ENCODE assay signal across 8 cellular contexts in the genomic region with DNA sequence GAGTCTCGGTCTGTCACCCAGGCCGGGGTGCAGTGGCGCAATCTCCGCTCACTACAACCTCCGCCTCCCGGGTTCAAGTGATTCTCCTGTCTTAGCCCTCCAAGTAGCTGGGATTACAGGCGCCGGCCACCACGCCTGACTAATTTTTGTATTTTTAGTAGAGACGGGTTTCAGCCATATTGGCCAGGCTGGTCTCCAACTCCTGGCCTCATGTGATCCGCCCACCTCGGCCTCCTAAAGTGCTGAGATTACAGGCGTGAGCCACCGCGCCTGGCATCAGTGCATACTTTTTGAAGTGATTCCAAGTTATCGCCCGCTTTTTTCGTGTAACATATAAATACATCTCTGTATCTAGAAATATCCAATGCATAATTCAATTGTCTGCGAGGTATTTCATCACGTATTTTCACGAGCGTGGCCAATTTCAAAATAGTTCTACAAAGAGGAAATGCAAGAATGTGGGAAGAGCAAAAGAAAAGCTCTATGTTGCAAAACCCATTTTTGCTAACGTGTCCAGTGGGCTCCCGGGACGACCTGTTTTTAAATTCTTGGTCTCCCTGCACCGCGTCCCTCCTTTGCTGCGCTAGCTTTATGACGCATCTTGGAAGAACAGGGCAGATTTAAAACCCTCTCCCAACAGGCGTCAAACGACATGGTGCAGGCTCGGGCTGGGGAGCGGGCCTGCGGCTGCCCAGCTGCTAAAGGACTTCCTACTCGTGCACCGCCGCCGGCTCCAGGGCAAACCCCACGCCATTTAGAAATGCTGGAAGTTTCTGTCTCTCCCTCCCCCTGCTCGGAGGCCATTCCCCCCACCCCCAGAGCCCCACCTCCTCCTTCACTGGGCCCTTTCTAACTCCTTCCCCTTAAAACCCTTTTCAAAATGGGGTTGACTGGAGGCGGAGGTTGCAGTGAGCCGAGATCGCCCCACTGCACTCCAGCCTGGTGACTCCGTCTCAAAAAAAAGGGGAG. TPM values are rescaled to one million over a fixed set of nuclear protein-coding genes. Genes with fewer than 3 reads are reported as not detected.
DNase-seq lines count a peak whose midpoint lies in the region; ATAC-seq and TF ChIP-seq lines count a peak whose summit lies in the region.

No MANE protein-coding gene starts in this region.

- H3K27me3 ChIP-seq in KMS-11 (ENCODE audit: insufficient read depth, low read depth), result no peaks in the 10 kb centered on the region

- H3K4me1 ChIP-seq in KMS-11 (ENCODE audit: low read depth, poor library complexity, severe bottlenecking), result peaks cover 10% of the 10 kb centered on the region

- 30 to 58% (median 33%) methylated on average over 42 to 44 of the region's 44 CpGs for WGBS in adipose tissue, 3 donors

- ATAC-seq in GM18520 (IDR thresholded peaks at IDR 0.05; ENCODE audit: unreplicated experiment), result no peak
- ATAC-seq in GM21360 (IDR thresholded peaks at IDR 0.05; ENCODE audit: unreplicated experiment), result no peak

- H3K36me3 ChIP-seq in KMS-11 (ENCODE audit: insufficient read depth), result no peaks in the 10 kb centered on the region

- peak overlapping the region; percentile 46; the same call in 1 of the 2 replicates for H3K4me2 ChIP-seq in KMS-11

- no peak overlapping the region for H3K4me3 ChIP-seq in KMS-11 (IDR thresholded peaks at IDR 0.05; ENCODE audit: insufficient read depth, low read depth, low read length)

- intact Hi-C loops in cardiac septum (cut with DNase I), result loop anchor here (2.0 to 5.0 kb wide), 2 partner anchors 21 to 40 kb away; no protein-coding TSS in a partner anchor

- no peaks in the 10 kb centered on the region for H4K20me1 ChIP-seq in KMS-11 (ENCODE audit: insufficient read depth)

- peak overlapping the region; percentile 38; the same call in 1 of the 2 replicates for H2AFZ ChIP-seq in KMS-11 (ENCODE audit: low read depth)

- TF ChIP-seq CTCF in KMS-11 (conservative IDR thresholded peaks at IDR 0.05; ENCODE audit: low read depth, low read length), result no peak

- DNase-seq in ELF-1 (ENCODE audit: low read depth, low spot score) (peak; percentile 57), cardiac septum (ENCODE audit: low spot score) (peak; percentile 85), nucleus accumbens (lab: John Stamatoyannopoulos, UW) (peak in 42 of 56 donors; percentile 8 to 64 (median 31)), NCI-H1694 (lab: John Stamatoyannopoulos, UW) (no peak)

- H3K9ac ChIP-seq in KMS-11, result 0 out of 2 replicates have a peak overlapping the region, but pooled peaks have one; percentile 17

- peaks cover 31% of the 10 kb centered on the region; the same call in 1 of the 2 replicates for H3K79me2 ChIP-seq in KMS-11 (ENCODE audit: insufficient read depth, low read depth)

- H3K27ac ChIP-seq in KMS-11 (no peak overlapping the region), adipose tissue (ENCODE audit: low read depth, low read length) (peak overlapping the region; percentile 100)

RNA-seq across cellular contexts. Expression of gene IFNGR2, which starts 0.9 kb away (rescaled TPM):
- polyA plus RNA-seq in adipose tissue, result 100 to 1,000 TPM in 1 of 3 donors, 10 to 100 TPM in 2; 16.8 to 125 (median 87.6) TPM
- total RNA-seq in cardiac septum, result 37.0 TPM
